ENCODE assay signal across 10 cellular contexts in the genomic region with DNA sequence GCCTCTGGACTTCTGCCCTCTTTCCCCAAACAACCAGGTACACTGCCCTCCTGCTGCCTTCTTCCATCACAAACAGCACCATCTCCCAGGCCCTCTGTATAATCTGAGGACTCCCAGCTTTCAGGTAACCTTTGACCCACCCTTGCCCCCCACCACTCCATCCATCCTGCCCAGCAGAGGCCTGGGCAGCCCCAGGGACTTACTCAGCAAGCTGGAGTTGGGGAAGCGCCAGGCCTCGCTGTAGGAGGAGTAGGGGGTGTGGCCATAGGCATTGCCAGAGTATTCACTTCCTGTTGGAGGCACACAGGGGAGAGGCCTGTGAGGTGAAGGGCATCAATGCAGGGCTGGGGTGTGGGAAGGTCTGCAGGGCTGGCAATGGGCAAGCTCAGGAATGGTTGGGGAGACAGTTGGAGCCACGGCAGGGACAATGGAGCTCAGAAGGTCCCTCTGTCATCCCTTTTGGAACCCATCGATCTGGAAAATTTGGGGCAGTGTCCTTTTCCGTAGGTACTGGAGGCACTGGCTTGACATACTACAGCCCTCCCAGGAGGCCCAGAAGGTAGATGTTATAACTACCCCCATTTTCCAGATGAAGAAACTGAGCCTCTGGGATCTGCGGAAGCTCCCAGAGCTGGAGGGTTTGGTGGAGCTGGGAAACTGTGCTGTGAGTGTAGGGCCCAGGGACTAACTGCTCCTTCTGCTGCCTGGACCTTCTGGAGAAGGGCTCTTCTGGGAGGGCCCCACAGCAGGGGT. TPM values are rescaled to one million over a fixed set of nuclear protein-coding genes. Genes with fewer than 3 reads are reported as not detected.
DNase-seq lines count a peak whose midpoint lies in the region; ATAC-seq lines count a peak whose summit lies in the region.
"Had no signal": no experiment of that assay in that cellular context is flagged by ENCODE, and none has a peak within 500 bp of the region (broad histone marks: within the 10 kb centered on the region; RNA-seq: fewer than 3 reads in every experiment).

No MANE protein-coding gene starts in this region.

- H3K4me1 Mint-ChIP-seq in activated CD4-positive, alpha-beta memory T cell treated with anti-CD3 and anti-CD28 coated beads, Interleukin-2, amount 10 ng/mL, durations not matched to agents 7 days and 5 days, result peaks cover 22% of the 10 kb centered on the region

- POLR2A ChIA-PET in activated CD4-positive, alpha-beta memory T cell treated with anti-CD3 and anti-CD28 coated beads, Interleukin-2, amount 10 ng/mL, durations not matched to agents 7 days and 5 days (lab: Charles Lee), result no interaction called here

- H3K27me3 Mint-ChIP-seq in activated CD4-positive, alpha-beta memory T cell treated with anti-CD3 and anti-CD28 coated beads, Interleukin-2, amount 10 ng/mL, durations not matched to agents 7 days and 5 days, result peaks cover 4% of the 10 kb centered on the region

- no peaks in the 10 kb centered on the region for H3K9me3 Mint-ChIP-seq in activated CD4-positive, alpha-beta memory T cell treated with anti-CD3 and anti-CD28 coated beads, Interleukin-2, amount 10 ng/mL, durations not matched to agents 7 days and 5 days
- H3K9me3 Mint-ChIP-seq: T-helper 1 cell treated with Interleukin-12 subunit alpha and Interleukin-12 subunit beta and Interleukin-4 antibody, amounts not matched to agents 30 μg/mL and 1 μg/mL, for 36 hours had no signal

- DNase-seq in A172 (ENCODE audit: low spot score), result peak; percentile 85
- DNase-seq in HT-29 (ENCODE audit: low spot score), result peak; percentile 76
- DNase-seq in astrocyte of the hippocampus (ENCODE audit: low read depth, low spot score), result peak; percentile 56
- DNase-seq in left colon, result peak; percentile 84 to 90
- DNase-seq in NCI-H1694 treated with DMSO at 0.1 percent for 48 hours (lab: John Stamatoyannopoulos, UW), result no peak
- DNase-seq in activated CD4-positive, alpha-beta memory T cell treated with anti-CD3 and anti-CD28 coated beads, Interleukin-2, amount 10 ng/mL, durations not matched to agents 7 days and 5 days, result no peak

- H3K27ac Mint-ChIP-seq in activated CD4-positive, alpha-beta memory T cell treated with anti-CD3 and anti-CD28 coated beads, Interleukin-2, amount 10 ng/mL, durations not matched to agents 7 days and 5 days, result no peak overlapping the region
- H3K27ac Mint-ChIP-seq: T-helper 1 cell treated with Interleukin-12 subunit alpha and Interleukin-12 subunit beta and Interleukin-4 antibody, amounts not matched to agents 30 μg/mL and 1 μg/mL, for 36 hours had no signal

- ATAC-seq in left colon (peak; percentile 78), GM19395 (IDR thresholded peaks at IDR 0.05; ENCODE audit: unreplicated experiment) (no peak), HG02610 (IDR thresholded peaks at IDR 0.05; ENCODE audit: unreplicated experiment) (no peak)

- no peaks in the 10 kb centered on the region for H3K36me3 Mint-ChIP-seq in activated CD4-positive, alpha-beta memory T cell treated with anti-CD3 and anti-CD28 coated beads, Interleukin-2, amount 10 ng/mL, durations not matched to agents 7 days and 5 days (ENCODE audit: low read depth)

- CTCF ChIA-PET in activated CD4-positive, alpha-beta memory T cell treated with anti-CD3 and anti-CD28 coated beads, Interleukin-2, amount 10 ng/mL, durations not matched to agents 7 days and 5 days (lab: Charles Lee), result interaction anchor here (0.9 to 2.3 kb wide), 4 partner anchors 11 to 140 kb away, joined by 3 to 11 read pairs (median 3); no protein-coding TSS in a partner anchor

- intact Hi-C loops in left colon (cut with DNase I, micrococcal nuclease), result no loop called here

- no peak overlapping the region for H3K4me3 Mint-ChIP-seq in activated CD4-positive, alpha-beta memory T cell treated with anti-CD3 and anti-CD28 coated beads, Interleukin-2, amount 10 ng/mL, durations not matched to agents 7 days and 5 days
- H3K4me3 Mint-ChIP-seq: T-helper 1 cell treated with Interleukin-12 subunit alpha and Interleukin-12 subunit beta and Interleukin-4 antibody, amounts not matched to agents 30 μg/mL and 1 μg/mL, for 36 hours had no signal

RNA-seq across cellular contexts. Expression of a gene that starts 46.3 kb away (rescaled TPM):
- total RNA-seq in A172 (2014; rRNA removed; shearing (Covaris generic)), result 10.0 and 10.2 TPM in 2 replicates
- 85.5 and 90.1 TPM in 2 replicates for total RNA-seq in HT-29 (2014; rRNA removed; shearing (Covaris generic))
- 10 to 100 TPM; 68.4 to 72.1 TPM for total RNA-seq in left colon
- total RNA-seq in activated CD4-positive, alpha-beta memory T cell treated with anti-CD3 and anti-CD28 coated beads, Interleukin-2, amount 10 ng/mL, durations not matched to agents 7 days and 5 days, result 100 to 1,000 TPM; 261 to 272 TPM

RNA-seq across cellular contexts. Expression of a gene that starts 58.7 kb away (rescaled TPM):
- total RNA-seq in A172 (2014; rRNA removed; shearing (Covaris generic)), result 1.4 and 1.8 TPM in 2 replicates
- total RNA-seq in HT-29 (2014; rRNA removed; shearing (Covaris generic)), result 1.5 and 3.4 TPM in 2 replicates
- 10 to 100 TPM in 1 of 2 donors, 1 to 10 TPM in 1; 1.3 to 13.2 TPM for total RNA-seq in left colon
- total RNA-seq in activated CD4-positive, alpha-beta memory T cell treated with anti-CD3 and anti-CD28 coated beads, Interleukin-2, amount 10 ng/mL, durations not matched to agents 7 days and 5 days, result 1 to 10 TPM; 1.7 TPM
- total RNA-seq: cerebellum had no signal

Comparison
In these comparisons a context has a peak if more than half of its experiments do, and no peak if none do; other contexts are left out.
1. DNase-seq: peak in A172 (single experiment), HT-29 (single experiment), astrocyte of the hippocampus (single experiment) and left colon (2 of 2); none in NCI-H1694 treated with DMSO at 0.1 percent for 48 hours (single experiment) and activated CD4-positive, alpha-beta memory T cell treated with anti-CD3 and anti-CD28 coated beads, Interleukin-2, amount 10 ng/mL, durations not matched to agents 7 days and 5 days (single experiment).